ENCODE assay signal across 30 cellular contexts in genomic region chr6:169926617-169927417, GRCh38.
"Had no signal": no experiment of that assay in that cellular context is flagged by ENCODE, and none has a peak within 500 bp of the region (broad histone marks: within the 10 kb centered on the region; RNA-seq: fewer than 3 reads in every experiment).

No MANE protein-coding gene starts in this region.

- H3K27me3 ChIP-seq: neural progenitor cell, right atrium auricular region, right lobe of liver, testis, thyroid gland, transverse colon, upper lobe of left lung, uterus had no signal

- H3K36me3 Mint-ChIP-seq: mesothelial cell of epicardium; natural killer cell; neural progenitor cell; stimulated activated naive B cell treated with anti-CD40 and anti-IgM and Interleukin-4, amounts not matched to agents 10 μg/mL and 1 μg/mL and 100 μg/mL, for 72 hours had no signal

- H3K4me3 ChIP-seq: left ventricle myocardium inferior, lung, neural progenitor cell, psoas muscle, right atrium auricular region, right lobe of liver, skin epidermis, stomach, testis, thyroid gland, transverse colon, upper lobe of left lung, uterus had no signal

- ATAC-seq: left colon; natural killer cell; psoas muscle; right lobe of liver; stimulated activated naive B cell treated with anti-CD40 and anti-IgM and Interleukin-4, amounts not matched to agents 10 μg/mL and 1 μg/mL and 100 μg/mL, for 72 hours; stimulated activated naive CD8-positive, alpha-beta T cell treated with anti-CD3 and anti-CD28 coated beads, Interleukin-15, Interleukin-2, amounts not matched to agents 100 U/mL and 50 U/mL, for 24 hours had no signal

- H3K36me3 ChIP-seq: left ventricle myocardium inferior, neural progenitor cell, neutrophil, right atrium auricular region, right lobe of liver, stomach, thyroid gland, transverse colon, upper lobe of left lung, uterus had no signal

- DNase-seq: hippocampal formation; kidney; left colon; left ventricle myocardium inferior; mesendoderm; naive B cell; natural killer cell; nephron progenitor cell; occipital lobe; psoas muscle; right lobe of liver; stimulated activated CD4-positive, alpha-beta T cell treated with anti-CD3 and anti-CD28 coated beads, Interleukin-12 subunit alpha, Interleukin-12 subunit beta, amount 100 ng/mL, for 4 hours; stimulated activated CD4-positive, alpha-beta T cell treated with anti-CD3 and anti-CD28 coated beads, Interleukin-15, amount 100 ng/mL, for 24 hours; stimulated activated CD4-positive, alpha-beta T cell treated with anti-CD3 and anti-CD28 coated beads, Interleukin-2, amount 100 ng/mL, for 24 hours; stimulated activated CD4-positive, alpha-beta T cell treated with anti-CD3 and anti-CD28 coated beads, Interleukin-4, amount 100 ng/mL, for 1 hour; stimulated activated naive B cell treated with anti-CD40 and anti-IgM and Interleukin-4, amounts not matched to agents 10 μg/mL and 1 μg/mL and 100 μg/mL, for 72 hours; stimulated activated naive CD8-positive, alpha-beta T cell treated with anti-CD3 and anti-CD28 coated beads, Interleukin-15, Interleukin-2, amounts not matched to agents 100 U/mL and 50 U/mL, for 24 hours; stomach; testis; thyroid gland; transverse colon; uterus had no signal

- H3K4me1 Mint-ChIP-seq: naive B cell; stimulated activated naive B cell treated with anti-CD40 and anti-IgM and Interleukin-4, amounts not matched to agents 10 μg/mL and 1 μg/mL and 100 μg/mL, for 72 hours had no signal

- H3K27ac Mint-ChIP-seq: mesothelial cell of epicardium; naive B cell; natural killer cell; nephron progenitor cell; neural progenitor cell; stimulated activated naive B cell treated with anti-CD40 and anti-IgM and Interleukin-4, amounts not matched to agents 10 μg/mL and 1 μg/mL and 100 μg/mL, for 72 hours had no signal

- H3K9me3 ChIP-seq: left ventricle myocardium inferior, neutrophil, psoas muscle, right atrium auricular region, right lobe of liver, stomach, testis, thyroid gland, transverse colon, upper lobe of left lung, uterus had no signal

- H3K4me3 Mint-ChIP-seq: mesothelial cell of epicardium; naive B cell; natural killer cell; nephron progenitor cell; neural progenitor cell; stimulated activated naive B cell treated with anti-CD40 and anti-IgM and Interleukin-4, amounts not matched to agents 10 μg/mL and 1 μg/mL and 100 μg/mL, for 72 hours had no signal

- H3K4me1 ChIP-seq: left ventricle myocardium inferior, parathyroid adenoma, psoas muscle, right atrium auricular region, testis, transverse colon, uterus had no signal
